ENCODE assay signal across 1 cellular context in genomic region chr3:172047567-172048115, GRCh38.
TF ChIP-seq lines count a peak whose summit lies in the region.

No MANE protein-coding gene starts in this region.

TF ChIP-seq in GM23338, 12 proteins besides CTCF, POLR2A, EP300 and RAD21 (continued from another document):
- TF ChIP-seq REST (IDR thresholded peaks at IDR 0.05; ENCODE audit: unreplicated experiment) (no peak), ZNF331 (CRISPR knock-in tag; IDR thresholded peaks at IDR 0.05; ENCODE audit: low read depth) (no peak), EZH2 (IDR thresholded peaks at IDR 0.05; ENCODE audit: low read depth, unreplicated experiment) (no peak), JUNB (IDR thresholded peaks at IDR 0.05; ENCODE audit: unreplicated experiment) (no peak), ZNF462 (CRISPR knock-in tag; IDR thresholded peaks at IDR 0.05) (no peak)
